In the genomic region with DNA sequence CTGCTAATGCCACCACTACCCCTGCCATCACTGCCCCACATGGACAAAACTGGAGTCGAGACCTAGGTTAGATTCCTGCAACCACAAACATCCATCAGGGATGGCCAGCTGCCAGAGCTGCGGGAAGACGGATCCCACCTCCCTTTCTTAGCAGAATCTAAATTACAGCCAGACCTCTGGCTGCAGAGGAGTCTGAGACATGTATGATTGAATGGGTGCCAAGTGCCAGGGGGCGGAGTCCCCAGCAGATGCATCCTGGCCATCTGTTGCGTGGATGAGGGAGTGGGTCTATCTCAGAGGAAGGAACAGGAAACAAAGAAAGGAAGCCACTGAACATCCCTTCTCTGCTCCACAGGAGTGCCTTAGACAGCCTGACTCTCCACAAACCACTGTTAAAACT, we compare ENCODE assay signal across 1 cellular context.
A peak's percentile ranks its signal among the peaks of the same experiment; 100 is the strongest.
TF ChIP-seq lines count a peak whose summit lies in the region.

No MANE protein-coding gene starts in this region.

TF ChIP-seq in endothelial cell of umbilical vein, 7 proteins besides CTCF, POLR2A, EP300 and RAD21:
- TF ChIP-seq GATA2 (IDR thresholded peaks at IDR 0.05; ENCODE audit: insufficient read depth, insufficient read length, low read depth, low read length) (no peak), POLR2AphosphoS5 (IDR thresholded peaks at IDR 0.05; ENCODE audit: insufficient read depth, low read depth, low read length) (peak; percentile 18), FOS (IDR thresholded peaks at IDR 0.05; ENCODE audit: borderline replicate concordance, insufficient read depth, low read length) (no peak), JUN (IDR thresholded peaks at IDR 0.05; ENCODE audit: borderline replicate concordance, insufficient read depth, insufficient read length, low read depth) (no peak), EZH2 (IDR thresholded peaks at IDR 0.05; ENCODE audit: borderline replicate concordance, low read depth, low read length, severe bottlenecking) (no peak), MYC (IDR thresholded peaks at IDR 0.05; ENCODE audit: low read depth, low read length) (no peak)
- TF ChIP-seq, protein P1, sequence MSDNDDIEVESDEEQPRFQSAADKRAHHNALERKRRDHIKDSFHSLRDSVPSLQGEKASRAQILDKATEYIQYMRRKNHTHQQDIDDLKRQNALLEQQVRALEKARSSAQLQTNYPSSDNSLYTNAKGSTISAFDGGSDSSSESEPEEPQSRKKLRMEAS (IDR thresholded peaks at IDR 0.05; ENCODE audit: insufficient read depth, insufficient read length), result no peak
